Comparison of ENCODE assay signal across 23 cellular contexts in the genomic region with DNA sequence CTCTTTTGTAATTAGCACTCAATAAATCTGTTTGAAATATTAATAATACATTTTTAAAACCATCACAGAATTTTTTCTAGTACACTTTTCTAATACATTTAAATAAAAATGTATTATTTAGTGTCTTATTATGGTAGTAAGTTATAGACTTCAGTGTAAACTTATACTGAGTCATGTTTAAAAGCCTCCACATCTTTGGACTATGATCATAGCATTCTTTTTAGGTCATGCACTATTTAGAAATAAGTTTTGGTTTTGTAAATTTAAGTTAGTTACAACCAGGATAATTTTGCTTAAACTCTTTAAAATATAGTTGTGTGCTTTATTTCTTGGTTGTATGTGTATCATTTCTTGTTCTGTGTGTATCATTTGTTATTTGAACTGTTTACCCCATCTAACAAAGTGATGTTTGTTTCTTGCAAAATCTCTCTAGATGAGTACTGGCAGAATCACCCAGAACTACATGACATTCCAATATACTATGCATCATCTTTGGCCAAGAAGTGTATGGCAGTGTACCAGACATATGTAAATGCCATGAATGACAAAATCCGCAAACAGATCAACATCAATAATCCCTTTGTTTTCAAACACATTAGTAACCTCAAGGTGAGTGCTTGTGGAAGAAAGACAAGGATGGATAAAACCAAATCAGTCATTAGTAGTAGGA. TPM values are rescaled to one million over a fixed set of nuclear protein-coding genes. Genes with fewer than 3 reads are reported as not detected.
DNase-seq lines count a peak whose midpoint lies in the region; ATAC-seq and TF ChIP-seq lines count a peak whose summit lies in the region.
"Had no signal": no experiment of that assay in that cellular context is flagged by ENCODE, and none has a peak within 500 bp of the region (broad histone marks: within the 10 kb centered on the region; RNA-seq: fewer than 3 reads in every experiment).

No MANE protein-coding gene starts in this region.

- no peak for TF ChIP-seq RAD21 in IMR-90 (IDR thresholded peaks at IDR 0.05; ENCODE audit: low read length)

- H3K9me1 ChIP-seq in IMR-90 (ENCODE audit: insufficient read depth, low read length): peaks cover 7% of the 10 kb centered on the region; the same call in 1 of the 2 replicates

- peak overlapping the region; percentile 18; the same call in 1 of the 2 replicates for H3K4me2 ChIP-seq in IMR-90 (ENCODE audit: low read depth, low read length)

- no peak overlapping the region for H2AK9ac ChIP-seq in IMR-90 (replicated peaks; ENCODE audit: low read depth, low read length, poor library complexity)

- dilution Hi-C loops in IMR-90 (cut with HindIII; ENCODE audit: low sequenced_read_pairs, unreplicated experiment): no loop called here

- peak overlapping the region; percentile 30; the same call in 1 of the 2 replicates for H2BK20ac ChIP-seq in IMR-90 (ENCODE audit: low read depth, low read length)

- H4K5ac ChIP-seq in IMR-90 (ENCODE audit: low read depth, low read length): no peak overlapping the region

- H3K56ac ChIP-seq in IMR-90 (ENCODE audit: extremely low read depth, insufficient read depth, low read length): no peak overlapping the region

- H2BK5ac ChIP-seq in IMR-90 (ENCODE audit: low read depth, low read length, poor library complexity, severe bottlenecking): peak overlapping the region; percentile 100

- peaks cover 4 to 6% of the 10 kb centered on the region in 2 experiments; a peak in 3 of 4 replicates for H3K79me1 ChIP-seq in IMR-90 (ENCODE audit: low read depth in 1 of 2, low read length in 2 of 2)

- H3K36me3 Mint-ChIP-seq in activated CD8-positive, alpha-beta T cell treated with anti-CD3 and anti-CD28 coated beads for 36 hours (ENCODE audit: low read depth): peaks cover 45% of the 10 kb centered on the region

- no peak overlapping the region for H3K4me3 ChIP-seq in ACC112 (ENCODE audit: low read depth, low read length)
- no peak overlapping the region for H3K4me3 ChIP-seq in IMR-90 (ENCODE audit: insufficient read depth, low read depth, low read length)
- H3K4me3 ChIP-seq in HAP-1: no peak overlapping the region
- H3K4me3 ChIP-seq in sigmoid colon: no peak overlapping the region
- H3K4me3 ChIP-seq: esophagus squamous epithelium, lung, psoas muscle had no signal

- no TSS peak for BruUV-seq in IMR-90 (replicated peaks; lab: Mats Ljungman, UMichigan)

- no peak overlapping the region for H2BK15ac ChIP-seq in IMR-90 (ENCODE audit: low read depth, low read length)

- H2BK120ac ChIP-seq in IMR-90 (ENCODE audit: low read depth, low read length): peak overlapping the region; percentile 4; the same call in 1 of the 2 replicates

- DNase-seq in IMR-90: peak; percentile 82
- peak; percentile 52 for DNase-seq in dedifferentiated amniotic fluid mesenchymal stem cell (ENCODE audit: extremely low spot score)
- peak; percentile 60 for DNase-seq in globus pallidus (ENCODE audit: low spot score)
- DNase-seq in activated CD8-positive, alpha-beta T cell treated with anti-CD3 and anti-CD28 coated beads for 36 hours: no peak
- DNase-seq in HAP-1 (ENCODE audit: low spot score in 2 of 2): no peak
- DNase-seq in sigmoid colon: no peak
- DNase-seq in activated naive CD4-positive, alpha-beta T cell treated with Interleukin-2 at 50 U/mL for 16 hours: no peak
- DNase-seq: activated CD4-positive, CD25-positive, alpha-beta regulatory T cell; activated effector memory CD4-positive, alpha-beta T cell treated with Interleukin-2 at 50 U/mL for 16 hours; aorta; CD8-positive, alpha-beta memory T cell; dermis blood vessel endothelial cell; esophagus squamous epithelium; NCI-H146; NCI-H446 treated with DMSO at 0.1 percent for 48 hours; psoas muscle; SHP77; stimulated activated CD4-positive, alpha-beta T cell treated with anti-CD3 and anti-CD28 coated beads, Interleukin-15, amount 100 ng/mL, for 24 hours had no signal

- H2AFZ ChIP-seq in ACC112 (ENCODE audit: low read length, unreplicated experiment) (no peak overlapping the region), IMR-90 (replicated peaks; ENCODE audit: low read length, poor library complexity) (no peak overlapping the region)

- intact Hi-C loops in IMR-90 (cut with micrococcal nuclease): no loop called here
- intact Hi-C loops in activated CD8-positive, alpha-beta T cell treated with anti-CD3 and anti-CD28 coated beads for 36 hours (cut with micrococcal nuclease): no loop called here
- intact Hi-C loops in sigmoid colon (cut with DNase I): no loop called here

- POLR2A ChIA-PET in IMR-90 (lab: Charles Lee; ENCODE audit: unreplicated experiment): no interaction called here
- POLR2A ChIA-PET in activated CD8-positive, alpha-beta T cell treated with anti-CD3 and anti-CD28 coated beads for 36 hours (lab: Charles Lee): no interaction called here

- peaks cover 13% of the 10 kb centered on the region; the same call in 1 of the 2 replicates for H4K20me1 ChIP-seq in IMR-90 (ENCODE audit: insufficient read depth, low read length)

- H3K23ac ChIP-seq in IMR-90 (ENCODE audit: low read depth, low read length): no peak overlapping the region

- no peaks in the 10 kb centered on the region for H3K27me3 Mint-ChIP-seq in activated CD8-positive, alpha-beta T cell treated with anti-CD3 and anti-CD28 coated beads for 36 hours
- H3K27me3 Mint-ChIP-seq: CD8-positive, alpha-beta memory T cell; natural killer cell treated with Interleukin-12 subunit alpha and Interleukin-12 subunit beta and Interleukin-15 and Interleukin-18, amount 100 ng/mL, for 72 hours; stimulated activated naive CD8-positive, alpha-beta T cell treated with anti-CD3 and anti-CD28 coated beads, Interleukin-15, Interleukin-2, amounts not matched to agents 100 ng/mL and 50 ng/mL, for 24 hours had no signal

- no peak overlapping the region for H3K4me3 Mint-ChIP-seq in activated CD8-positive, alpha-beta T cell treated with anti-CD3 and anti-CD28 coated beads for 36 hours
- H3K4me3 Mint-ChIP-seq: CD8-positive, alpha-beta memory T cell; natural killer cell treated with Interleukin-12 subunit alpha and Interleukin-12 subunit beta and Interleukin-15 and Interleukin-18, amount 100 ng/mL, for 72 hours; stimulated activated naive CD8-positive, alpha-beta T cell treated with anti-CD3 and anti-CD28 coated beads, Interleukin-15, Interleukin-2, amounts not matched to agents 100 ng/mL and 50 ng/mL, for 24 hours; T-helper 1 cell treated with Interleukin-12 subunit alpha and Interleukin-12 subunit beta and Interleukin-4 antibody, amounts not matched to agents 30 μg/mL and 1 μg/mL, for 36 hours had no signal

- peak overlapping the region; percentile 100 for H3K18ac ChIP-seq in IMR-90 (ENCODE audit: low read depth, low read length)

- H3K27ac Mint-ChIP-seq in activated CD8-positive, alpha-beta T cell treated with anti-CD3 and anti-CD28 coated beads for 36 hours: no peak overlapping the region
- H3K27ac Mint-ChIP-seq: CD8-positive, alpha-beta memory T cell; natural killer cell treated with Interleukin-12 subunit alpha and Interleukin-12 subunit beta and Interleukin-15 and Interleukin-18, amount 100 ng/mL, for 72 hours; stimulated activated naive CD8-positive, alpha-beta T cell treated with anti-CD3 and anti-CD28 coated beads, Interleukin-15, Interleukin-2, amounts not matched to agents 100 ng/mL and 50 ng/mL, for 24 hours; T-helper 1 cell treated with Interleukin-12 subunit alpha and Interleukin-12 subunit beta and Interleukin-4 antibody, amounts not matched to agents 30 μg/mL and 1 μg/mL, for 36 hours had no signal

- peak overlapping the region; percentile 82 to 100; a peak in 3 of 4 replicates for H4K8ac ChIP-seq in IMR-90 (ENCODE audit: low read depth in 2 of 2, low read length in 2 of 2)

- H3K9me3 ChIP-seq in IMR-90 (ENCODE audit: control insufficient read depth, insufficient read depth, low read length) (no peaks in the 10 kb centered on the region), HAP-1 (no peaks in the 10 kb centered on the region), sigmoid colon (no peaks in the 10 kb centered on the region)
- H3K9me3 ChIP-seq: esophagus squamous epithelium, psoas muscle had no signal

- H3K27me3 ChIP-seq in ACC112 (ENCODE audit: insufficient read depth, low read length): no peaks in the 10 kb centered on the region
- H3K27me3 ChIP-seq in IMR-90 (ENCODE audit: control insufficient read depth, insufficient read depth, low read length): no peaks in the 10 kb centered on the region
- H3K27me3 ChIP-seq in HAP-1 (ENCODE audit: low read depth): no peaks in the 10 kb centered on the region
- no peaks in the 10 kb centered on the region for H3K27me3 ChIP-seq in sigmoid colon
- H3K27me3 ChIP-seq: esophagus squamous epithelium had no signal

- H3K79me2 ChIP-seq in ACC112 (ENCODE audit: control insufficient read depth, insufficient read depth, low read length, unreplicated experiment): no peaks in the 10 kb centered on the region

- CTCF ChIA-PET in IMR-90 (lab: Yijun Ruan, JAX): interaction anchor here (0.8 kb wide), 1 partner anchor 10 kb away, joined by 3 read pairs; no protein-coding TSS in a partner anchor
- CTCF ChIA-PET in activated CD8-positive, alpha-beta T cell treated with anti-CD3 and anti-CD28 coated beads for 36 hours (lab: Charles Lee): no interaction called here

- no peak for TF ChIP-seq CTCF in IMR-90 (conservative IDR thresholded peaks at IDR 0.05; ENCODE audit: low read depth, low read length)
- no peak for TF ChIP-seq CTCF in activated CD8-positive, alpha-beta T cell treated with anti-CD3 and anti-CD28 coated beads for 36 hours (IDR thresholded peaks at IDR 0.05)
- no peak for TF ChIP-seq CTCF in sigmoid colon (IDR thresholded peaks at IDR 0.05)

- peak; percentile 86 for ATAC-seq in IMR-90 (ENCODE audit: low read depth)
- no peak for ATAC-seq in activated CD8-positive, alpha-beta T cell treated with anti-CD3 and anti-CD28 coated beads for 36 hours
- ATAC-seq: natural killer cell treated with Interleukin-12 subunit alpha and Interleukin-12 subunit beta and Interleukin-15 and Interleukin-18, amount 100 ng/mL, for 72 hours; psoas muscle had no signal

- WGBS in IMR-90 (ENCODE audit: extremely low coverage in 2 of 2, insufficient read length in 1 of 2), 2 experiments: no CpG with 5 or more reads among the region's 1 CpG
- 83 to 92% methylated on average over 1 of the region's 1 CpG for WGBS in sigmoid colon, 2 donors

- in situ Hi-C loops in IMR-90 (cut with MboI; ENCODE audit: low sequenced_read_pairs): no loop called here
- in situ Hi-C loops in HAP-1 (cut with MboI; ENCODE audit: low sequenced_read_pairs): no loop called here

- H2AK5ac ChIP-seq in IMR-90 (ENCODE audit: low read depth, low read length): no peak overlapping the region

- H3K4me1 Mint-ChIP-seq in activated CD8-positive, alpha-beta T cell treated with anti-CD3 and anti-CD28 coated beads for 36 hours (ENCODE audit: low read depth): peaks cover 4% of the 10 kb centered on the region

- H3K4ac ChIP-seq in IMR-90 (ENCODE audit: low read depth, low read length): peak overlapping the region; percentile 49; the same call in 1 of the 2 replicates

- H3K36me3 ChIP-seq in ACC112 (ENCODE audit: insufficient read depth, low read length) (peaks cover 40% of the 10 kb centered on the region), IMR-90 (ENCODE audit: control insufficient read depth, insufficient read depth, low read length) (peaks cover 18% of the 10 kb centered on the region), HAP-1 (replicated peaks) (peaks cover 82% of the 10 kb centered on the region), sigmoid colon (peaks cover 6 to 96% (median 39%) of the 10 kb centered on the region in 4 donors)

- TF ChIP-seq EP300 in sigmoid colon (IDR thresholded peaks at IDR 0.05): no peak

- no peak overlapping the region for H3K9ac ChIP-seq in IMR-90 (ENCODE audit: low read depth, low read length)

- H3K27ac ChIP-seq in ACC112 (ENCODE audit: low read depth, low read length): peak overlapping the region; percentile 77
- peak overlapping the region; percentile 100; the same call in 1 of the 2 replicates for H3K27ac ChIP-seq in IMR-90 (ENCODE audit: insufficient read depth, low read length)
- no peak overlapping the region for H3K27ac ChIP-seq in sigmoid colon
- H3K27ac ChIP-seq: psoas muscle had no signal

- H3K9me3 Mint-ChIP-seq in activated CD8-positive, alpha-beta T cell treated with anti-CD3 and anti-CD28 coated beads for 36 hours: no peaks in the 10 kb centered on the region
- H3K9me3 Mint-ChIP-seq: natural killer cell treated with Interleukin-12 subunit alpha and Interleukin-12 subunit beta and Interleukin-15 and Interleukin-18, amount 100 ng/mL, for 72 hours; stimulated activated naive CD8-positive, alpha-beta T cell treated with anti-CD3 and anti-CD28 coated beads, Interleukin-15, Interleukin-2, amounts not matched to agents 100 ng/mL and 50 ng/mL, for 24 hours; T-helper 1 cell treated with Interleukin-12 subunit alpha and Interleukin-12 subunit beta and Interleukin-4 antibody, amounts not matched to agents 30 μg/mL and 1 μg/mL, for 36 hours had no signal

- H3K4me1 ChIP-seq in ACC112 (ENCODE audit: control insufficient read depth, insufficient read depth, low read length, unreplicated experiment) (peaks cover 4% of the 10 kb centered on the region), IMR-90 (ENCODE audit: control insufficient read depth, insufficient read depth, low read length) (peaks cover 11% of the 10 kb centered on the region), HAP-1 (peaks cover 5% of the 10 kb centered on the region; the same call in 1 of the 2 replicates), sigmoid colon (no peaks in the 10 kb centered on the region)
- H3K4me1 ChIP-seq: esophagus squamous epithelium, psoas muscle had no signal

- H3K14ac ChIP-seq in IMR-90 (replicated peaks; ENCODE audit: low read depth, low read length): no peak overlapping the region

- no peak overlapping the region for H4K91ac ChIP-seq in IMR-90 (ENCODE audit: insufficient read depth, low read depth, low read length)

- no peak for TF ChIP-seq POLR2A in IMR-90 (IDR thresholded peaks at IDR 0.05; ENCODE audit: low read depth, low read length)
- TF ChIP-seq POLR2A in sigmoid colon (IDR thresholded peaks at IDR 0.05): no peak

RNA-seq across cellular contexts. Expression of gene CPSF3, which starts 16.7 kb away (rescaled TPM):
- total RNA-seq in IMR-90 (2012; rRNA removed) (64.5 and 72.8 TPM in 2 replicates), sigmoid colon (10 to 100 TPM; 22.9 to 33.5 (median 27.5) TPM)
- polyA plus RNA-seq in IMR-90 (2012; rRNA removed) (24.7 and 29.2 TPM in 2 replicates), sigmoid colon (10 to 100 TPM; 14.4 to 23.6 (median 14.6) TPM)
- 3.7 and 6.6 TPM in 2 replicates for polyA plus RNA-seq in IMR-90 (2012; cell fraction: cytosol; rRNA removed)
- polyA plus RNA-seq in IMR-90 (2012; cell fraction: nucleus; rRNA removed; ENCODE audit: low replicate concordance): 2.8 and 28.8 TPM in 2 replicates
- 10 to 100 TPM; 72.2 to 73.0 TPM for total RNA-seq in activated CD8-positive, alpha-beta T cell treated with anti-CD3 and anti-CD28 coated beads for 36 hours

RNA-seq across cellular contexts. Expression of gene ITGB1BP1, which starts 16.9 kb away (rescaled TPM):
- total RNA-seq in IMR-90 (2012; rRNA removed): 48.6 and 61.1 TPM in 2 replicates
- 88.1 and 93.9 TPM in 2 replicates for polyA plus RNA-seq in IMR-90 (2012; rRNA removed)
- 28.5 and 49.7 TPM in 2 replicates for polyA plus RNA-seq in IMR-90 (2012; cell fraction: cytosol; rRNA removed)
- 30.7 and 134 TPM in 2 replicates for polyA plus RNA-seq in IMR-90 (2012; cell fraction: nucleus; rRNA removed; ENCODE audit: low replicate concordance)
- 100 to 1,000 TPM; 111 to 117 TPM for total RNA-seq in activated CD8-positive, alpha-beta T cell treated with anti-CD3 and anti-CD28 coated beads for 36 hours
- 10 to 100 TPM; 52.3 to 75.6 (median 61.6) TPM for total RNA-seq in sigmoid colon
- 10 to 100 TPM; 24.3 to 99.7 (median 47.4) TPM for polyA plus RNA-seq in sigmoid colon

RNA-seq across cellular contexts. Expression of gene IAH1, which starts 34.2 kb away (rescaled TPM):
- 58.6 and 89.8 TPM in 2 replicates for total RNA-seq in IMR-90 (2012; rRNA removed)
- polyA plus RNA-seq in IMR-90 (2012; rRNA removed): 74.3 and 84.5 TPM in 2 replicates
- polyA plus RNA-seq in IMR-90 (2012; cell fraction: cytosol; rRNA removed): 35.1 and 39.0 TPM in 2 replicates
- polyA plus RNA-seq in IMR-90 (2012; cell fraction: nucleus; rRNA removed; ENCODE audit: low replicate concordance): 9.4 and 49.6 TPM in 2 replicates
- 10 to 100 TPM; 64.9 to 67.3 TPM for total RNA-seq in activated CD8-positive, alpha-beta T cell treated with anti-CD3 and anti-CD28 coated beads for 36 hours
- 10 to 100 TPM; 62.3 to 94.9 (median 84.9) TPM for total RNA-seq in sigmoid colon
- polyA plus RNA-seq in sigmoid colon: 10 to 100 TPM; 46.3 to 73.8 (median 72.1) TPM

Comparison
In these comparisons a context has a peak if more than half of its experiments do, and no peak if none do; other contexts are left out.
1. H3K27ac ChIP-seq: peak in ACC112 (single experiment) and IMR-90 (single experiment); none in sigmoid colon (0 of 4).
2. DNase-seq: peak in IMR-90 (single experiment), dedifferentiated amniotic fluid mesenchymal stem cell (single experiment) and globus pallidus (single experiment); none in activated CD8-positive, alpha-beta T cell treated with anti-CD3 and anti-CD28 coated beads for 36 hours (single experiment), HAP-1 (0 of 2), sigmoid colon (single experiment) and activated naive CD4-positive, alpha-beta T cell treated with Interleukin-2 at 50 U/mL for 16 hours (single experiment).